In the genomic region with DNA sequence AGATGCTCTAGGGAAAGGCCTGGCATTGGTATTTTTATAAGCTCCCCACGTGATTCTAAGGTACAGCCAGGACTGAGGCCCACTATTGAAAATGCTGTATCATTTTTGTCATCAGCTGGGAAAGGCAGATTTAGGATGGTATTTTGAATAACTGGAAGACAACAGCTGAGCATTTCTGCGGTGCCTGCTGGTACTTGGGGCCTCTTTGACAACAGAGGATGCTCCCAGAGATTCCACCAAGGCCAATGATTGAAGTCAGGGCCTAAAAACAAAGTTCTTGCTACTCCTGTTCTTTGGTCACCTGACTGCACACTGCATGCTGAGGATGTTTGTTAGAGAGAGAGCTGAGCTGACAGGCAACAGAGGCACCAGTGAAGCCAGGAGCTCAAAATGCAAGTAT, we compare ENCODE assay signal across 39 cellular contexts. TPM values are rescaled to one million over a fixed set of nuclear protein-coding genes. Genes with fewer than 3 reads are reported as not detected.
"Had no signal": no experiment of that assay in that cellular context is flagged by ENCODE, and none has a peak within 500 bp of the region (broad histone marks: within the 10 kb centered on the region; RNA-seq: fewer than 3 reads in every experiment).

No MANE protein-coding gene starts in this region.

- ATAC-seq: activated naive CD4-positive, alpha-beta T cell treated with anti-CD3 and anti-CD28 coated beads, Interleukin-2, amount 50 U/mL, for 72 hours; activated naive CD8-positive, alpha-beta T cell treated with anti-CD3 and anti-CD28 coated beads, Interleukin-2, amount 50 U/mL, for 24 hours; activated T-cell treated with anti-CD3 and anti-CD28 coated beads, Interleukin-2, amount 50 U/mL, for 4 hours; activated T-cell treated with anti-CD3 and anti-CD28 coated beads, Interleukin-2, amount 50 U/mL, for 72 hours; activated T-helper 17 cell treated with anti-CD3 and anti-CD28 coated beads, Interleukin-2, amount 50 U/mL, for 72 hours; body of pancreas had no signal

- H3K27me3 ChIP-seq: adrenal gland, ascending aorta, body of pancreas, brain microvascular endothelial cell, breast epithelium had no signal

- H3K4me1 ChIP-seq: adrenal gland, ascending aorta, body of pancreas, breast epithelium had no signal

- H3K27ac ChIP-seq: adrenal gland, ascending aorta, body of pancreas, brain microvascular endothelial cell, breast epithelium, cardiac muscle cell had no signal

- H3K9me3 ChIP-seq: adrenal gland, ascending aorta, body of pancreas, breast epithelium had no signal

- H3K9me3 Mint-ChIP-seq: activated naive CD4-positive, alpha-beta T cell treated with anti-CD3 and anti-CD28 coated beads, Interleukin-2, amount 10 ng/mL, durations not matched to agents 7 days and 5 days; activated naive CD4-positive, alpha-beta T cell treated with anti-CD3 and anti-CD28 coated beads, Interleukin-2, amount 50 U/mL, for 24 hours; activated naive CD8-positive, alpha-beta T cell treated with anti-CD3 and anti-CD28 coated beads for 36 hours; activated naive CD8-positive, alpha-beta T cell treated with anti-CD3 and anti-CD28 coated beads, Interleukin-2, amount 10 ng/mL, durations not matched to agents 7 days and 5 days; activated naive CD8-positive, alpha-beta T cell treated with anti-CD3 and anti-CD28 coated beads, Interleukin-2, amount 50 U/mL, for 24 hours; activated T-cell treated with anti-CD3 and anti-CD28 coated beads, Interleukin-2, amount 50 U/mL, for 4 hours; activated T-helper 1 cell treated with anti-CD3 and anti-CD28 coated beads, Interleukin-12 subunit alpha, Interleukin-12 subunit beta, Interleukin-2, Interleukin-4 antibody, amounts not matched to agents 30 ng/mL and 10 ng/mL and 1 ng/mL, durations not matched to agents 14 hours and 24 hours and 36 hours; activated T-helper 17 cell treated with anti-CD3 and anti-CD28 coated beads, Interleukin-2, amount 50 U/mL, for 72 hours; activated T-helper 2 cell treated with anti-CD3 and anti-CD28 coated beads, Interferon-gamma antibody, Interleukin-2, Interleukin-4, amounts not matched to agents 10 μg/mL and 5 μg/mL and 100 μg/mL, durations not matched to agents 14 hours and 24 hours and 36 hours; central memory CD8-positive, alpha-beta T cell had no signal

- H3K4me1 Mint-ChIP-seq: activated naive CD4-positive, alpha-beta T cell treated with anti-CD3 and anti-CD28 coated beads, Interleukin-2, amount 10 ng/mL, durations not matched to agents 7 days and 5 days; activated naive CD4-positive, alpha-beta T cell treated with anti-CD3 and anti-CD28 coated beads, Interleukin-2, amount 50 U/mL, for 24 hours; activated naive CD8-positive, alpha-beta T cell treated with anti-CD3 and anti-CD28 coated beads for 36 hours; activated naive CD8-positive, alpha-beta T cell treated with anti-CD3 and anti-CD28 coated beads, Interleukin-2, amount 10 ng/mL, durations not matched to agents 7 days and 5 days; activated naive CD8-positive, alpha-beta T cell treated with anti-CD3 and anti-CD28 coated beads, Interleukin-2, amount 50 U/mL, for 24 hours; activated T-helper 17 cell treated with anti-CD3 and anti-CD28 coated beads, Interleukin-2, amount 50 U/mL, for 72 hours; central memory CD8-positive, alpha-beta T cell had no signal

- H3K4me3 ChIP-seq: adrenal gland, ascending aorta, body of pancreas, breast epithelium, cardiac muscle cell had no signal

- H3K27ac Mint-ChIP-seq: activated naive CD4-positive, alpha-beta T cell treated with anti-CD3 and anti-CD28 coated beads for 36 hours; activated naive CD4-positive, alpha-beta T cell treated with anti-CD3 and anti-CD28 coated beads, Interleukin-2, amount 10 ng/mL, durations not matched to agents 7 days and 5 days; activated naive CD4-positive, alpha-beta T cell treated with anti-CD3 and anti-CD28 coated beads, Interleukin-2, amount 50 U/mL, for 24 hours; activated naive CD4-positive, alpha-beta T cell treated with anti-CD3 and anti-CD28 coated beads, Interleukin-2, amount 50 U/mL, for 72 hours; activated naive CD8-positive, alpha-beta T cell; activated naive CD8-positive, alpha-beta T cell treated with anti-CD3 and anti-CD28 coated beads for 36 hours; activated naive CD8-positive, alpha-beta T cell treated with anti-CD3 and anti-CD28 coated beads, Interleukin-2, amount 10 ng/mL, durations not matched to agents 7 days and 5 days; activated naive CD8-positive, alpha-beta T cell treated with anti-CD3 and anti-CD28 coated beads, Interleukin-2, amount 50 U/mL, for 24 hours; activated T-cell treated with anti-CD3 and anti-CD28 coated beads, Interleukin-2, amount 50 U/mL, for 24 hours; activated T-cell treated with anti-CD3 and anti-CD28 coated beads, Interleukin-2, amount 50 U/mL, for 72 hours; activated T-helper 1 cell treated with anti-CD3 and anti-CD28 coated beads, Interleukin-12 subunit alpha, Interleukin-12 subunit beta, Interleukin-2, Interleukin-4 antibody, amounts not matched to agents 30 ng/mL and 10 ng/mL and 1 ng/mL, durations not matched to agents 14 hours and 24 hours and 36 hours; activated T-helper 17 cell treated with anti-CD3 and anti-CD28 coated beads, Interleukin-2, amount 50 U/mL, for 72 hours; activated T-helper 2 cell treated with anti-CD3 and anti-CD28 coated beads, Interferon-gamma antibody, Interleukin-2, Interleukin-4, amounts not matched to agents 10 μg/mL and 5 μg/mL and 100 μg/mL, durations not matched to agents 14 hours and 24 hours and 36 hours; brain had no signal

- DNase-seq: activated effector memory CD4-positive, alpha-beta T cell treated with anti-CD3 and anti-CD28 coated beads, Interleukin-2, amount 50 U/mL, for 16 hours; activated effector memory CD4-positive, alpha-beta T cell treated with Interleukin-2 at 50 U/mL for 16 hours; activated gamma-delta T cell; activated gamma-delta T cell treated with Interleukin-2 at 50 U/mL for 16 hours; activated naive CD4-positive, alpha-beta T cell; activated naive CD4-positive, alpha-beta T cell treated with anti-CD3 and anti-CD28 coated beads for 36 hours; activated naive CD4-positive, alpha-beta T cell treated with anti-CD3 and anti-CD28 coated beads, Interleukin-2, amount 10 ng/mL, durations not matched to agents 7 days and 5 days; activated naive CD4-positive, alpha-beta T cell treated with anti-CD3 and anti-CD28 coated beads, Interleukin-2, amount 50 U/mL, for 16 hours; activated naive CD4-positive, alpha-beta T cell treated with Interleukin-2 at 50 U/mL for 16 hours; activated naive CD8-positive, alpha-beta T cell treated with anti-CD3 and anti-CD28 coated beads for 36 hours; activated naive CD8-positive, alpha-beta T cell treated with anti-CD3 and anti-CD28 coated beads, Interleukin-2, amount 10 ng/mL, durations not matched to agents 7 days and 5 days; activated naive CD8-positive, alpha-beta T cell treated with anti-CD3 and anti-CD28 coated beads, Interleukin-2, amount 50 U/mL, for 24 hours; activated T-cell treated with anti-CD3 and anti-CD28 coated beads for 4 hours; activated T-cell treated with anti-CD3 and anti-CD28 coated beads, Interleukin-2, amount 50 U/mL, for 1 hour; activated T-cell treated with anti-CD3 and anti-CD28 coated beads, Interleukin-2, amount 50 U/mL, for 24 hours; activated T-cell treated with anti-CD3 and anti-CD28 coated beads, Interleukin-2, amount 50 U/mL, for 4 hours; activated T-cell treated with anti-CD3 and anti-CD28 coated beads, Interleukin-2, amount 50 U/mL, for 48 hours; activated T-cell treated with anti-CD3 and anti-CD28 coated beads, Interleukin-2, amount 50 U/mL, for 72 hours; adrenal gland; amniotic stem cell; amygdala; aorta; body of pancreas; brain microvascular endothelial cell; caudate nucleus; central memory CD4-positive, alpha-beta T cell; cerebellar nuclear complex had no signal

- H3K4me3 Mint-ChIP-seq: activated naive CD4-positive, alpha-beta T cell treated with anti-CD3 and anti-CD28 coated beads for 36 hours; activated naive CD4-positive, alpha-beta T cell treated with anti-CD3 and anti-CD28 coated beads, Interleukin-2, amount 10 ng/mL, durations not matched to agents 7 days and 5 days; activated naive CD4-positive, alpha-beta T cell treated with anti-CD3 and anti-CD28 coated beads, Interleukin-2, amount 50 U/mL, for 24 hours; activated naive CD8-positive, alpha-beta T cell; activated naive CD8-positive, alpha-beta T cell treated with anti-CD3 and anti-CD28 coated beads for 36 hours; activated naive CD8-positive, alpha-beta T cell treated with anti-CD3 and anti-CD28 coated beads, Interleukin-2, amount 10 ng/mL, durations not matched to agents 7 days and 5 days; activated naive CD8-positive, alpha-beta T cell treated with anti-CD3 and anti-CD28 coated beads, Interleukin-2, amount 50 U/mL, for 24 hours; activated T-cell treated with anti-CD3 and anti-CD28 coated beads, Interleukin-2, amount 50 U/mL, for 24 hours; activated T-cell treated with anti-CD3 and anti-CD28 coated beads, Interleukin-2, amount 50 U/mL, for 4 hours; activated T-cell treated with anti-CD3 and anti-CD28 coated beads, Interleukin-2, amount 50 U/mL, for 72 hours; activated T-helper 1 cell treated with anti-CD3 and anti-CD28 coated beads, Interleukin-12 subunit alpha, Interleukin-12 subunit beta, Interleukin-2, Interleukin-4 antibody, amounts not matched to agents 30 ng/mL and 10 ng/mL and 1 ng/mL, durations not matched to agents 14 hours and 24 hours and 36 hours; activated T-helper 17 cell treated with anti-CD3 and anti-CD28 coated beads, Interleukin-2, amount 50 U/mL, for 72 hours; brain; central memory CD8-positive, alpha-beta T cell had no signal

- H3K36me3 Mint-ChIP-seq: activated naive CD4-positive, alpha-beta T cell treated with anti-CD3 and anti-CD28 coated beads, Interleukin-2, amount 10 ng/mL, durations not matched to agents 7 days and 5 days; activated naive CD4-positive, alpha-beta T cell treated with anti-CD3 and anti-CD28 coated beads, Interleukin-2, amount 50 U/mL, for 24 hours; activated naive CD4-positive, alpha-beta T cell treated with anti-CD3 and anti-CD28 coated beads, Interleukin-2, amount 50 U/mL, for 72 hours; activated naive CD8-positive, alpha-beta T cell; activated naive CD8-positive, alpha-beta T cell treated with anti-CD3 and anti-CD28 coated beads for 36 hours had no signal

- H3K36me3 ChIP-seq: adrenal gland, ascending aorta, brain microvascular endothelial cell, breast epithelium, cardiac muscle cell had no signal

RNA-seq across cellular contexts. Expression of a gene that starts 8.1 kb away (rescaled TPM):
- total RNA-seq: activated naive CD8-positive, alpha-beta T cell treated with anti-CD3 and anti-CD28 coated beads, Interleukin-2, amount 10 ng/mL, durations not matched to agents 7 days and 5 days; activated T-helper 2 cell treated with anti-CD3 and anti-CD28 coated beads, Interferon-gamma antibody, Interleukin-2, Interleukin-4, amounts not matched to agents 10 μg/mL and 5 μg/mL and 100 μg/mL, durations not matched to agents 14 hours and 24 hours and 36 hours; ascending aorta; bronchial epithelial cell had no signal
- polyA plus RNA-seq: cardiac muscle cell had no signal
